1 cellular context compared by ENCODE assay signal in the genomic region with DNA sequence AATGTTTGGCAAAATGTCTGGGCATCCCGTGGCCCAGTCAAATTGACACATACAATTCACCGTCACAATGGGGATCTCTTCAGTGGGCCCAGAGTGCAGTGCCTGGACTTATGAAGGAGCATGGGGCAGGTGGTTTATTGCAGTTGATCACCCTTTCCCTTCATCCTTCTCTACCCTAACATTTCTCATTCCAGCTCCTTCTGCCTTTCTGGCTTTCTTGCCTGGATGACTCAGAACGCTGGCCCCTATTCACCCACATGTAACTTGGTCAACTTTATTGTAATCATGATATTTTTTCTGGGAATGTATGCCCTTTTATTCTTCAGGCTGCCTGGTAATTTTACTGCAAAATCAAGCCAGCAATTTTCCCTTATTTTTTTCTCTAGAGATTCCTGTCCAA.
TF ChIP-seq lines count a peak whose summit lies in the region.

No MANE protein-coding gene starts in this region.

TF ChIP-seq in GM23338, 12 proteins besides CTCF, POLR2A, EP300 and RAD21 (continued from another document):
- TF ChIP-seq, protein P1, sequence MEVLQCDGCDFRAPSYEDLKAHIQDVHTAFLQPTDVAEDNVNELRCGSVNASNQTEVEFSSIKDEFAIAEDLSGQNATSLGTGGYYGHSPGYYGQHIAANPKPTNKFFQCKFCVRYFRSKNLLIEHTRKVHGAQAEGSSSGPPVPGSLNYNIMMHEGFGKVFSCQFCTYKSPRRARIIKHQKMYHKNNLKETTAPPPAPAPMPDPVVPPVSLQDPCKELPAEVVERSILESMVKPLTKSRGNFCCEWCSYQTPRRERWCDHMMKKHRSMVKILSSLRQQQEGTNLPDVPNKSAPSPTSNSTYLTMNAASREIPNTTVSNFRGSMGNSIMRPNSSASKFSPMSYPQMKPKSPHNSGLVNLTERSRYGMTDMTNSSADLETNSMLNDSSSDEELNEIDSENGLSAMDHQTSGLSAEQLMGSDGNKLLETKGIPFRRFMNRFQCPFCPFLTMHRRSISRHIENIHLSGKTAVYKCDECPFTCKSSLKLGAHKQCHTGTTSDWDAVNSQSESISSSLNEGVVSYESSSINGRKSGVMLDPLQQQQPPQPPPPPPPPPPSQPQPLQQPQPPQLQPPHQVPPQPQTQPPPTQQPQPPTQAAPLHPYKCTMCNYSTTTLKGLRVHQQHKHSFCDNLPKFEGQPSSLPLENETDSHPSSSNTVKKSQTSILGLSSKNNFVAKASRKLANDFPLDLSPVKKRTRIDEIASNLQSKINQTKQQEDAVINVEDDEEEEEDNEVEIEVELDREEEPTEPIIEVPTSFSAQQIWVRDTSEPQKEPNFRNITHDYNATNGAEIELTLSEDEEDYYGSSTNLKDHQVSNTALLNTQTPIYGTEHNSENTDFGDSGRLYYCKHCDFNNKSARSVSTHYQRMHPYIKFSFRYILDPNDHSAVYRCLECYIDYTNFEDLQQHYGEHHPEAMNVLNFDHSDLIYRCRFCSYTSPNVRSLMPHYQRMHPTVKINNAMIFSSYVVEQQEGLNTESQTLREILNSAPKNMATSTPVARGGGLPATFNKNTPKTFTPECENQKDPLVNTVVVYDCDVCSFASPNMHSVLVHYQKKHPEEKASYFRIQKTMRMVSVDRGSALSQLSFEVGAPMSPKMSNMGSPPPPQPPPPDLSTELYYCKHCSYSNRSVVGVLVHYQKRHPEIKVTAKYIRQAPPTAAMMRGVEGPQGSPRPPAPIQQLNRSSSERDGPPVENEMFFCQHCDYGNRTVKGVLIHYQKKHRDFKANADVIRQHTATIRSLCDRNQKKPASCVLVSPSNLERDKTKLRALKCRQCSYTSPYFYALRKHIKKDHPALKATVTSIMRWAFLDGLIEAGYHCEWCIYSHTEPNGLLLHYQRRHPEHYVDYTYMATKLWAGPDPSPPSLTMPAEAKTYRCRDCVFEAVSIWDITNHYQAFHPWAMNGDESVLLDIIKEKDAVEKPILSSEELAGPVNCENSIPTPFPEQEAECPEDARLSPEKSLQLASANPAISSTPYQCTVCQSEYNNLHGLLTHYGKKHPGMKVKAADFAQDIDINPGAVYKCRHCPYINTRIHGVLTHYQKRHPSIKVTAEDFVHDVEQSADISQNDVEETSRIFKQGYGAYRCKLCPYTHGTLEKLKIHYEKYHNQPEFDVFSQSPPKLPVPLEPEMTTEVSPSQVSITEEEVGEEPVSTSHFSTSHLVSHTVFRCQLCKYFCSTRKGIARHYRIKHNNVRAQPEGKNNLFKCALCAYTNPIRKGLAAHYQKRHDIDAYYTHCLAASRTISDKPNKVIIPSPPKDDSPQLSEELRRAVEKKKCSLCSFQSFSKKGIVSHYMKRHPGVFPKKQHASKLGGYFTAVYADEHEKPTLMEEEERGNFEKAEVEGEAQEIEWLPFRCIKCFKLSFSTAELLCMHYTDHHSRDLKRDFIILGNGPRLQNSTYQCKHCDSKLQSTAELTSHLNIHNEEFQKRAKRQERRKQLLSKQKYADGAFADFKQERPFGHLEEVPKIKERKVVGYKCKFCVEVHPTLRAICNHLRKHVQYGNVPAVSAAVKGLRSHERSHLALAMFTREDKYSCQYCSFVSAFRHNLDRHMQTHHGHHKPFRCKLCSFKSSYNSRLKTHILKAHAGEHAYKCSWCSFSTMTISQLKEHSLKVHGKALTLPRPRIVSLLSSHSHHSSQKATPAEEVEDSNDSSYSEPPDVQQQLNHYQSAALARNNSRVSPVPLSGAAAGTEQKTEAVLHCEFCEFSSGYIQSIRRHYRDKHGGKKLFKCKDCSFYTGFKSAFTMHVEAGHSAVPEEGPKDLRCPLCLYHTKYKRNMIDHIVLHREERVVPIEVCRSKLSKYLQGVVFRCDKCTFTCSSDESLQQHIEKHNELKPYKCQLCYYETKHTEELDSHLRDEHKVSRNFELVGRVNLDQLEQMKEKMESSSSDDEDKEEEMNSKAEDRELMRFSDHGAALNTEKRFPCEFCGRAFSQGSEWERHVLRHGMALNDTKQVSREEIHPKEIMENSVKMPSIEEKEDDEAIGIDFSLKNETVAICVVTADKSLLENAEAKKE (CRISPR knock-in tag; IDR thresholded peaks at IDR 0.05) = no peak
- TF ChIP-seq, protein P2, sequence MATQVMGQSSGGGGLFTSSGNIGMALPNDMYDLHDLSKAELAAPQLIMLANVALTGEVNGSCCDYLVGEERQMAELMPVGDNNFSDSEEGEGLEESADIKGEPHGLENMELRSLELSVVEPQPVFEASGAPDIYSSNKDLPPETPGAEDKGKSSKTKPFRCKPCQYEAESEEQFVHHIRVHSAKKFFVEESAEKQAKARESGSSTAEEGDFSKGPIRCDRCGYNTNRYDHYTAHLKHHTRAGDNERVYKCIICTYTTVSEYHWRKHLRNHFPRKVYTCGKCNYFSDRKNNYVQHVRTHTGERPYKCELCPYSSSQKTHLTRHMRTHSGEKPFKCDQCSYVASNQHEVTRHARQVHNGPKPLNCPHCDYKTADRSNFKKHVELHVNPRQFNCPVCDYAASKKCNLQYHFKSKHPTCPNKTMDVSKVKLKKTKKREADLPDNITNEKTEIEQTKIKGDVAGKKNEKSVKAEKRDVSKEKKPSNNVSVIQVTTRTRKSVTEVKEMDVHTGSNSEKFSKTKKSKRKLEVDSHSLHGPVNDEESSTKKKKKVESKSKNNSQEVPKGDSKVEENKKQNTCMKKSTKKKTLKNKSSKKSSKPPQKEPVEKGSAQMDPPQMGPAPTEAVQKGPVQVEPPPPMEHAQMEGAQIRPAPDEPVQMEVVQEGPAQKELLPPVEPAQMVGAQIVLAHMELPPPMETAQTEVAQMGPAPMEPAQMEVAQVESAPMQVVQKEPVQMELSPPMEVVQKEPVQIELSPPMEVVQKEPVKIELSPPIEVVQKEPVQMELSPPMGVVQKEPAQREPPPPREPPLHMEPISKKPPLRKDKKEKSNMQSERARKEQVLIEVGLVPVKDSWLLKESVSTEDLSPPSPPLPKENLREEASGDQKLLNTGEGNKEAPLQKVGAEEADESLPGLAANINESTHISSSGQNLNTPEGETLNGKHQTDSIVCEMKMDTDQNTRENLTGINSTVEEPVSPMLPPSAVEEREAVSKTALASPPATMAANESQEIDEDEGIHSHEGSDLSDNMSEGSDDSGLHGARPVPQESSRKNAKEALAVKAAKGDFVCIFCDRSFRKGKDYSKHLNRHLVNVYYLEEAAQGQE (IDR thresholded peaks at IDR 0.05; ENCODE audit: unreplicated experiment) = no peak
- TF ChIP-seq POLR2AphosphoS5 (IDR thresholded peaks at IDR 0.05; ENCODE audit: low read depth) (no peak), ZNF331 (CRISPR knock-in tag; IDR thresholded peaks at IDR 0.05; ENCODE audit: low read depth) (no peak)
- TF ChIP-seq, protein P3, sequence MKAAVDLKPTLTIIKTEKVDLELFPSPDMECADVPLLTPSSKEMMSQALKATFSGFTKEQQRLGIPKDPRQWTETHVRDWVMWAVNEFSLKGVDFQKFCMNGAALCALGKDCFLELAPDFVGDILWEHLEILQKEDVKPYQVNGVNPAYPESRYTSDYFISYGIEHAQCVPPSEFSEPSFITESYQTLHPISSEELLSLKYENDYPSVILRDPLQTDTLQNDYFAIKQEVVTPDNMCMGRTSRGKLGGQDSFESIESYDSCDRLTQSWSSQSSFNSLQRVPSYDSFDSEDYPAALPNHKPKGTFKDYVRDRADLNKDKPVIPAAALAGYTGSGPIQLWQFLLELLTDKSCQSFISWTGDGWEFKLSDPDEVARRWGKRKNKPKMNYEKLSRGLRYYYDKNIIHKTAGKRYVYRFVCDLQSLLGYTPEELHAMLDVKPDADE (IDR thresholded peaks at IDR 0.05) = no peak
